Comparison of ENCODE assay signal across 9 cellular contexts in the genomic region with DNA sequence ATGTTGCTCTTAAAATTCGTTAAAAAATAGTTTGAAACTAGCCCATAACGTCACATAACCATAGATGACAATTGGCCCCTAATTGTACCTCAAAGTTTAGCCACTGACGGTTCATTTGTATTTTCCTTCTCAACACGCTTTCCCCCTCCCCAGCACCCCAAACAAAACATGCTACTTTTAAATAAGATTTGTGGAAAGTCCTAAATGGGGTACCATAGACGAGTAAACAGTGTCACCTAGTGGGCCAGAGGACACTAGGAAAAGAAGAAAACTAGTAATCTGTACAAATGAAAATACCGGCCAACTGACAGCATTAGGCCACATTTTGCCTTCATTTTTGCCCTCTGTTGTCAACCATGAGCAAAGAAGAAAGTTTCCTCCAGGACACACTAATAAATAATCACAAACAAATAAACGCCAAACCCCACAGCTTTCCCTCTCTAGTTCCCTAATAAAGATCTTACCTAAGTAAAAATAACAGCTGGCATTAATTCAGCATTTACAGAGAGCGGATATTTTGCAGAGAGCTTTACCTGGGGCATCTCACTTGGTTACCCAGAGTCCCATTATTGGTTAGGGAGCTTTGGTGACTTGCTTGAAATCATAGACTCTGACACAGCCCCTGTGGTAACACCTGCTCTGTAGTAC.
DNase-seq lines count a peak whose midpoint lies in the region; ATAC-seq, FAIRE-seq and TF ChIP-seq lines count a peak whose summit lies in the region.
"Had no signal": no experiment of that assay in that cellular context is flagged by ENCODE, and none has a peak within 500 bp of the region (broad histone marks: within the 10 kb centered on the region; RNA-seq: fewer than 3 reads in every experiment).

No MANE protein-coding gene starts in this region.

- H2AFZ ChIP-seq in GM23248: no peak overlapping the region
- no peak overlapping the region for H2AFZ ChIP-seq in neural progenitor cell (replicated peaks)

- H3K4me3 Mint-ChIP-seq in neural progenitor cell: no peak overlapping the region
- H3K4me3 Mint-ChIP-seq in activated naive CD8-positive, alpha-beta T cell treated with anti-CD3 and anti-CD28 coated beads, Interleukin-2, amount 50 U/mL, for 24 hours: no peak overlapping the region
- H3K4me3 Mint-ChIP-seq in CD4-positive, alpha-beta memory T cell: no peak overlapping the region
- H3K4me3 Mint-ChIP-seq: IgD-negative memory B cell had no signal

- no peaks in the 10 kb centered on the region for H3K9me3 ChIP-seq in GM23248 (ENCODE audit: low read depth)
- no peaks in the 10 kb centered on the region for H3K9me3 ChIP-seq in neural progenitor cell (ENCODE audit: low read depth)
- no peaks in the 10 kb centered on the region for H3K9me3 ChIP-seq in CD4-positive, alpha-beta memory T cell (ENCODE audit: control insufficient read depth in 1 of 2, low read length in 2 of 2)

- H4K20me1 ChIP-seq in GM23248 (ENCODE audit: insufficient read depth): no peaks in the 10 kb centered on the region
- H4K20me1 ChIP-seq in neural progenitor cell (ENCODE audit: low read depth): no peaks in the 10 kb centered on the region

- H3K27me3 ChIP-seq in GM23248 (replicated peaks; ENCODE audit: insufficient read depth) (no peaks in the 10 kb centered on the region), bronchial epithelial cell (ENCODE audit: control insufficient read depth, insufficient read depth, low read length) (no peaks in the 10 kb centered on the region), neural progenitor cell (no peaks in the 10 kb centered on the region)
- H3K27me3 ChIP-seq in CD4-positive, alpha-beta memory T cell (ENCODE audit: insufficient read depth, low read length): no peaks in the 10 kb centered on the region

- peak overlapping the region; percentile 84 for H3K27ac Mint-ChIP-seq in neural progenitor cell
- no peak overlapping the region for H3K27ac Mint-ChIP-seq in activated naive CD8-positive, alpha-beta T cell treated with anti-CD3 and anti-CD28 coated beads, Interleukin-2, amount 50 U/mL, for 24 hours
- no peak overlapping the region for H3K27ac Mint-ChIP-seq in CD4-positive, alpha-beta memory T cell
- H3K27ac Mint-ChIP-seq: IgD-negative memory B cell had no signal

- H3K9me2 ChIP-seq in GM23248 (ENCODE audit: insufficient read depth): no peaks in the 10 kb centered on the region

- DNase-seq in GM23248 (peak; percentile 12), NCI-H2171 (lab: John Stamatoyannopoulos, UW) (peak; percentile 20), bronchial epithelial cell (ENCODE audit: low read depth) (peak; percentile 59), neural progenitor cell (ENCODE audit: low spot score) (peak; percentile 79)
- DNase-seq in stimulated activated CD4-positive, alpha-beta T cell treated with anti-CD3 and anti-CD28 coated beads, Interleukin-4, amount 100 ng/mL, for 1 hour: no peak
- no peak for DNase-seq in activated naive CD8-positive, alpha-beta T cell treated with anti-CD3 and anti-CD28 coated beads, Interleukin-2, amount 50 U/mL, for 24 hours
- no peak for DNase-seq in CD4-positive, alpha-beta memory T cell

- H3K9me3 Mint-ChIP-seq in neural progenitor cell: no peaks in the 10 kb centered on the region
- H3K9me3 Mint-ChIP-seq in activated naive CD8-positive, alpha-beta T cell treated with anti-CD3 and anti-CD28 coated beads, Interleukin-2, amount 50 U/mL, for 24 hours: no peaks in the 10 kb centered on the region
- H3K9me3 Mint-ChIP-seq in CD4-positive, alpha-beta memory T cell: no peaks in the 10 kb centered on the region
- H3K9me3 Mint-ChIP-seq: IgD-negative memory B cell had no signal

- WGBS in GM23248 (ENCODE audit: low coverage in 1 of 2, low lambda C conversion rate in 2 of 2, missing lambda C conversion rate in 2 of 2), 2 experiments: 8 to 11% methylated on average over 8 of the region's 8 CpGs

- FAIRE-seq in bronchial epithelial cell (lab: Jason Lieb, UNC): no peak

- peaks cover 42% of the 10 kb centered on the region for H3K4me1 Mint-ChIP-seq in neural progenitor cell
- H3K4me1 Mint-ChIP-seq in activated naive CD8-positive, alpha-beta T cell treated with anti-CD3 and anti-CD28 coated beads, Interleukin-2, amount 50 U/mL, for 24 hours: no peaks in the 10 kb centered on the region
- H3K4me1 Mint-ChIP-seq in CD4-positive, alpha-beta memory T cell: no peaks in the 10 kb centered on the region
- H3K4me1 Mint-ChIP-seq: IgD-negative memory B cell had no signal

- CTCF ChIA-PET in CD4-positive, alpha-beta memory T cell (lab: Charles Lee; ENCODE audit: partially characterized antibody): no interaction called here

- H3K4me1 ChIP-seq in GM23248 (ENCODE audit: insufficient read depth) (no peaks in the 10 kb centered on the region), neural progenitor cell (peaks cover 48% of the 10 kb centered on the region)
- no peaks in the 10 kb centered on the region for H3K4me1 ChIP-seq in CD4-positive, alpha-beta memory T cell (ENCODE audit: insufficient read depth, low read length)

- no peaks in the 10 kb centered on the region for H3K79me2 ChIP-seq in GM23248 (ENCODE audit: insufficient read depth)
- no peaks in the 10 kb centered on the region for H3K79me2 ChIP-seq in neural progenitor cell (ENCODE audit: low read depth)

- TF ChIP-seq CTCF in bronchial epithelial cell (IDR thresholded peaks at IDR 0.05; ENCODE audit: insufficient read depth, low read length, severe bottlenecking) (peak; percentile 64), neural progenitor cell (IDR thresholded peaks at IDR 0.05) (peak; percentile 94)

- no peaks in the 10 kb centered on the region for H3F3A ChIP-seq in GM23248 (ENCODE audit: insufficient read depth)
- H3F3A ChIP-seq in neural progenitor cell (ENCODE audit: low read depth): peaks cover 33% of the 10 kb centered on the region

- no peaks in the 10 kb centered on the region for H3K36me3 Mint-ChIP-seq in neural progenitor cell
- no peaks in the 10 kb centered on the region for H3K36me3 Mint-ChIP-seq in activated naive CD8-positive, alpha-beta T cell treated with anti-CD3 and anti-CD28 coated beads, Interleukin-2, amount 50 U/mL, for 24 hours (ENCODE audit: low read depth)
- no peaks in the 10 kb centered on the region for H3K36me3 Mint-ChIP-seq in CD4-positive, alpha-beta memory T cell
- H3K36me3 Mint-ChIP-seq: IgD-negative memory B cell had no signal

- H3K9ac ChIP-seq in GM23248: no peak overlapping the region
- H3K9ac ChIP-seq in neural progenitor cell: no peak overlapping the region

- in situ Hi-C loops in GM23248 (cut with MboI): no loop called here

- intact Hi-C loops in CD4-positive, alpha-beta memory T cell (cut with micrococcal nuclease): no loop called here

- H3K4me2 ChIP-seq in GM23248 (ENCODE audit: unreplicated experiment) (no peak overlapping the region), neural progenitor cell (peak overlapping the region; percentile 14)

- peaks cover 5% of the 10 kb centered on the region for H3K27me3 Mint-ChIP-seq in neural progenitor cell (ENCODE audit: insufficient read depth, low read depth)
- peaks cover 11% of the 10 kb centered on the region for H3K27me3 Mint-ChIP-seq in activated naive CD8-positive, alpha-beta T cell treated with anti-CD3 and anti-CD28 coated beads, Interleukin-2, amount 50 U/mL, for 24 hours
- H3K27me3 Mint-ChIP-seq in CD4-positive, alpha-beta memory T cell: peaks cover 13 to 14% of the 10 kb centered on the region in 2 donors

- POLR2A ChIA-PET in CD4-positive, alpha-beta memory T cell (lab: Charles Lee; ENCODE audit: partially characterized antibody): no interaction called here

- H3K27ac ChIP-seq in GM23248 (no peak overlapping the region), neural progenitor cell (no peak overlapping the region)
- H3K27ac ChIP-seq in CD4-positive, alpha-beta memory T cell (ENCODE audit: low read depth, low read length): no peak overlapping the region

- ATAC-seq in activated naive CD8-positive, alpha-beta T cell treated with anti-CD3 and anti-CD28 coated beads, Interleukin-2, amount 50 U/mL, for 24 hours: no peak
- ATAC-seq in GM21576 (IDR thresholded peaks at IDR 0.05; ENCODE audit: unreplicated experiment): no peak

- H3K36me3 ChIP-seq in GM23248 (ENCODE audit: low read depth): no peaks in the 10 kb centered on the region
- no peaks in the 10 kb centered on the region for H3K36me3 ChIP-seq in bronchial epithelial cell (ENCODE audit: control insufficient read depth, insufficient read depth, low read length)
- H3K36me3 ChIP-seq in neural progenitor cell: no peaks in the 10 kb centered on the region
- H3K36me3 ChIP-seq in CD4-positive, alpha-beta memory T cell (ENCODE audit: insufficient read depth, low read length): no peaks in the 10 kb centered on the region

- no peak overlapping the region for H3K4me3 ChIP-seq in GM23248
- H3K4me3 ChIP-seq in bronchial epithelial cell (ENCODE audit: low read depth, low read length): no peak overlapping the region
- H3K4me3 ChIP-seq in neural progenitor cell: no peak overlapping the region
- H3K4me3 ChIP-seq in CD4-positive, alpha-beta memory T cell (ENCODE audit: low read length in 2 of 2): no peak overlapping the region

Comparison
In these comparisons a context has a peak if more than half of its experiments do, and no peak if none do; other contexts are left out.
1. DNase-seq: peak in GM23248 (single experiment), NCI-H2171 (single experiment), bronchial epithelial cell (single experiment) and neural progenitor cell (single experiment); none in stimulated activated CD4-positive, alpha-beta T cell treated with anti-CD3 and anti-CD28 coated beads, Interleukin-4, amount 100 ng/mL, for 1 hour (single experiment), activated naive CD8-positive, alpha-beta T cell treated with anti-CD3 and anti-CD28 coated beads, Interleukin-2, amount 50 U/mL, for 24 hours (single experiment) and CD4-positive, alpha-beta memory T cell (0 of 5).